Comparison of ENCODE assay signal across 1 cellular context in the genomic region with DNA sequence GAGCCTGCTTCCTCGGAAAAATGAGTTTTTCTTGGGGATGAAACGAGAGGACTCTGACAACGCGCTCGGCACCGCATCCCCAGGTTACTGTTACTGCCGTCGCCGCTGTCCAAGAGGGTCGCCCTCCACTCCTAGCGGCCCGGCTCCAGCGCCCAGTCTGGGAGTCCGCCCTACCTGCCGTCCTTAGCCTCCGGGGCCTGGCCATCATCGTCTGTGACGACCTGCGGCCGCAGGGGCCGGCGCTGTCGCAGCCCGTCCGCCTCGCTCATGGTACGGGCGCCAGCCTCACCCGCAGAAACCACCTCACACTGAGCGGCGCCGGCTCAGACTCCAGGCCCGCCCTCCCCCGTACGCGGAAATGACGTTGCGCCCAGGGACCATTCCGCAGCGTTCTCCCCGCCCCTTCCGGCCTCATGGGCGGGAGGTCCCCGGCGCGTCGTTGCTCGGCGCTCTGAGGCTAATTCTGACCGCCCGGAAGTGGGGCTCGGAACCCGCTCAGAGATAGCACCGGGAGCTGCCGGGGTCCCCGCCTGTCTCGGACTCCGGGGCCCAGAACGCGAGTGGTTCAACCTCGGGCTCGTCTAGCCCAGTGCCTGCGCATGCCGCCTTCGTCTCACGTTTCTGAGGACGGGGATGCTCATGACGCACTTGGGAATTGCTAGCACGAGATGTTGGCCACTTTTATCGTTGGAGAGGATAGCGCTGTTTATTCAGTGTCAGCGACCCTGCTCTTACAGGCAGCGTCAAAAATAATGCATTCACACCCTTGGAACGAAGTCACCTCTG.
A peak's percentile ranks its signal among the peaks of the same experiment; 100 is the strongest.
TF ChIP-seq lines count a peak whose summit lies in the region.

APMAP (minus strand) TSS at position 332 of the 786 bp plus-strand sequence; CDS start at position 269, 63 bp downstream.

TF ChIP-seq in HepG2, 621 proteins besides CTCF, POLR2A, EP300 and RAD21 (continued from another document and continues in another):
- peak in 1 of 2 experiments; percentile 70; a peak in 1 of 4 replicates for TF ChIP-seq REST (IDR thresholded peaks at IDR 0.05; ENCODE audit: borderline replicate concordance in 1 of 2, low read depth in 1 of 2, low read length in 2 of 2)
- 0 out of 2 replicates have a peak, but pooled peaks have one; percentile 15 for TF ChIP-seq NCOA5 (CRISPR knock-in tag; IDR thresholded peaks at IDR 0.05)
- TF ChIP-seq ZNF556 (CRISPR knock-in tag; IDR thresholded peaks at IDR 0.05; ENCODE audit: borderline replicate concordance) = peak; percentile 86
- peak; percentile 99 for TF ChIP-seq ELF1 (CRISPR knock-in tag; IDR thresholded peaks at IDR 0.05)
- TF ChIP-seq ZNF343 (CRISPR knock-in tag; IDR thresholded peaks at IDR 0.05) = peak; percentile 95
- no peak for TF ChIP-seq HNRNPUL1 (IDR thresholded peaks at IDR 0.05; ENCODE audit: low read depth, low read length)
- TF ChIP-seq REL (CRISPR knock-in tag; conservative IDR thresholded peaks at IDR 0.05) = 0 out of 2 replicates have a peak, but pooled peaks have one; percentile 82
- peak; percentile 98 for TF ChIP-seq KLF15 (CRISPR knock-in tag; IDR thresholded peaks at IDR 0.05; ENCODE audit: borderline replicate concordance)
- TF ChIP-seq FOXK1 (CRISPR knock-in tag; IDR thresholded peaks at IDR 0.05; ENCODE audit: borderline replicate concordance, low read depth) = peak; percentile 93
- no peak for TF ChIP-seq NFIC (IDR thresholded peaks at IDR 0.05; ENCODE audit: low read length)
- TF ChIP-seq, protein P1, sequence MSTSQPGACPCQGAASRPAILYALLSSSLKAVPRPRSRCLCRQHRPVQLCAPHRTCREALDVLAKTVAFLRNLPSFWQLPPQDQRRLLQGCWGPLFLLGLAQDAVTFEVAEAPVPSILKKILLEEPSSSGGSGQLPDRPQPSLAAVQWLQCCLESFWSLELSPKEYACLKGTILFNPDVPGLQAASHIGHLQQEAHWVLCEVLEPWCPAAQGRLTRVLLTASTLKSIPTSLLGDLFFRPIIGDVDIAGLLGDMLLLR (CRISPR knock-in tag; IDR thresholded peaks at IDR 0.05) = peak; percentile 91
- TF ChIP-seq ZBTB3 (CRISPR knock-in tag; IDR thresholded peaks at IDR 0.05; ENCODE audit: borderline replicate concordance, low read depth) = no peak; the same call in 1 of the 2 replicates
- no peak for TF ChIP-seq MBD4 (IDR thresholded peaks at IDR 0.05; ENCODE audit: borderline replicate concordance, low read length)
- peak; percentile 94 for TF ChIP-seq NFAT5 (CRISPR knock-in tag; IDR thresholded peaks at IDR 0.05)
- peak; percentile 98 for TF ChIP-seq ZSCAN31 (CRISPR knock-in tag; IDR thresholded peaks at IDR 0.05; ENCODE audit: low read depth)
- TF ChIP-seq, protein P2, sequence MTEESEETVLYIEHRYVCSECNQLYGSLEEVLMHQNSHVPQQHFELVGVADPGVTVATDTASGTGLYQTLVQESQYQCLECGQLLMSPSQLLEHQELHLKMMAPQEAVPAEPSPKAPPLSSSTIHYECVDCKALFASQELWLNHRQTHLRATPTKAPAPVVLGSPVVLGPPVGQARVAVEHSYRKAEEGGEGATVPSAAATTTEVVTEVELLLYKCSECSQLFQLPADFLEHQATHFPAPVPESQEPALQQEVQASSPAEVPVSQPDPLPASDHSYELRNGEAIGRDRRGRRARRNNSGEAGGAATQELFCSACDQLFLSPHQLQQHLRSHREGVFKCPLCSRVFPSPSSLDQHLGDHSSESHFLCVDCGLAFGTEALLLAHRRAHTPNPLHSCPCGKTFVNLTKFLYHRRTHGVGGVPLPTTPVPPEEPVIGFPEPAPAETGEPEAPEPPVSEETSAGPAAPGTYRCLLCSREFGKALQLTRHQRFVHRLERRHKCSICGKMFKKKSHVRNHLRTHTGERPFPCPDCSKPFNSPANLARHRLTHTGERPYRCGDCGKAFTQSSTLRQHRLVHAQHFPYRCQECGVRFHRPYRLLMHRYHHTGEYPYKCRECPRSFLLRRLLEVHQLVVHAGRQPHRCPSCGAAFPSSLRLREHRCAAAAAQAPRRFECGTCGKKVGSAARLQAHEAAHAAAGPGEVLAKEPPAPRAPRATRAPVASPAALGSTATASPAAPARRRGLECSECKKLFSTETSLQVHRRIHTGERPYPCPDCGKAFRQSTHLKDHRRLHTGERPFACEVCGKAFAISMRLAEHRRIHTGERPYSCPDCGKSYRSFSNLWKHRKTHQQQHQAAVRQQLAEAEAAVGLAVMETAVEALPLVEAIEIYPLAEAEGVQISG (CRISPR knock-in tag; IDR thresholded peaks at IDR 0.05) = peak; percentile 96
- TF ChIP-seq KLF11 (CRISPR knock-in tag; IDR thresholded peaks at IDR 0.05) = peak; percentile 97
- peak; percentile 98 for TF ChIP-seq ZNF883 (CRISPR knock-in tag; IDR thresholded peaks at IDR 0.05; ENCODE audit: not compliant biosample characterization)
- TF ChIP-seq CHCHD3 (CRISPR knock-in tag; IDR thresholded peaks at IDR 0.05) = no peak; the same call in 1 of the 2 replicates
- peak; percentile 83; the same call in 1 of the 2 replicates for TF ChIP-seq ZNF589 (CRISPR knock-in tag; conservative IDR thresholded peaks at IDR 0.05)
- peak; percentile 33 for TF ChIP-seq LBX2 (CRISPR knock-in tag; IDR thresholded peaks at IDR 0.05; ENCODE audit: borderline replicate concordance)
- no peak for TF ChIP-seq RAD51 (IDR thresholded peaks at IDR 0.05; ENCODE audit: borderline replicate concordance)
- TF ChIP-seq, protein P3, sequence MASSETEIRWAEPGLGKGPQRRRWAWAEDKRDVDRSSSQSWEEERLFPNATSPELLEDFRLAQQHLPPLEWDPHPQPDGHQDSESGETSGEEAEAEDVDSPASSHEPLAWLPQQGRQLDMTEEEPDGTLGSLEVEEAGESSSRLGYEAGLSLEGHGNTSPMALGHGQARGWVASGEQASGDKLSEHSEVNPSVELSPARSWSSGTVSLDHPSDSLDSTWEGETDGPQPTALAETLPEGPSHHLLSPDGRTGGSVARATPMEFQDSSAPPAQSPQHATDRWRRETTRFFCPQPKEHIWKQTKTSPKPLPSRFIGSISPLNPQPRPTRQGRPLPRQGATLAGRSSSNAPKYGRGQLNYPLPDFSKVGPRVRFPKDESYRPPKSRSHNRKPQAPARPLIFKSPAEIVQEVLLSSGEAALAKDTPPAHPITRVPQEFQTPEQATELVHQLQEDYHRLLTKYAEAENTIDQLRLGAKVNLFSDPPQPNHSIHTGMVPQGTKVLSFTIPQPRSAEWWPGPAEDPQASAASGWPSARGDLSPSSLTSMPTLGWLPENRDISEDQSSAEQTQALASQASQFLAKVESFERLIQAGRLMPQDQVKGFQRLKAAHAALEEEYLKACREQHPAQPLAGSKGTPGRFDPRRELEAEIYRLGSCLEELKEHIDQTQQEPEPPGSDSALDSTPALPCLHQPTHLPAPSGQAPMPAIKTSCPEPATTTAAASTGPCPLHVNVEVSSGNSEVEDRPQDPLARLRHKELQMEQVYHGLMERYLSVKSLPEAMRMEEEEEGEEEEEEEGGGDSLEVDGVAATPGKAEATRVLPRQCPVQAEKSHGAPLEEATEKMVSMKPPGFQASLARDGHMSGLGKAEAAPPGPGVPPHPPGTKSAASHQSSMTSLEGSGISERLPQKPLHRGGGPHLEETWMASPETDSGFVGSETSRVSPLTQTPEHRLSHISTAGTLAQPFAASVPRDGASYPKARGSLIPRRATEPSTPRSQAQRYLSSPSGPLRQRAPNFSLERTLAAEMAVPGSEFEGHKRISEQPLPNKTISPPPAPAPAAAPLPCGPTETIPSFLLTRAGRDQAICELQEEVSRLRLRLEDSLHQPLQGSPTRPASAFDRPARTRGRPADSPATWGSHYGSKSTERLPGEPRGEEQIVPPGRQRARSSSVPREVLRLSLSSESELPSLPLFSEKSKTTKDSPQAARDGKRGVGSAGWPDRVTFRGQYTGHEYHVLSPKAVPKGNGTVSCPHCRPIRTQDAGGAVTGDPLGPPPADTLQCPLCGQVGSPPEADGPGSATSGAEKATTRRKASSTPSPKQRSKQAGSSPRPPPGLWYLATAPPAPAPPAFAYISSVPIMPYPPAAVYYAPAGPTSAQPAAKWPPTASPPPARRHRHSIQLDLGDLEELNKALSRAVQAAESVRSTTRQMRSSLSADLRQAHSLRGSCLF (CRISPR knock-in tag; IDR thresholded peaks at IDR 0.05; ENCODE audit: borderline replicate concordance) = peak; percentile 82; the same call in 1 of the 2 replicates
